In the genomic region with DNA sequence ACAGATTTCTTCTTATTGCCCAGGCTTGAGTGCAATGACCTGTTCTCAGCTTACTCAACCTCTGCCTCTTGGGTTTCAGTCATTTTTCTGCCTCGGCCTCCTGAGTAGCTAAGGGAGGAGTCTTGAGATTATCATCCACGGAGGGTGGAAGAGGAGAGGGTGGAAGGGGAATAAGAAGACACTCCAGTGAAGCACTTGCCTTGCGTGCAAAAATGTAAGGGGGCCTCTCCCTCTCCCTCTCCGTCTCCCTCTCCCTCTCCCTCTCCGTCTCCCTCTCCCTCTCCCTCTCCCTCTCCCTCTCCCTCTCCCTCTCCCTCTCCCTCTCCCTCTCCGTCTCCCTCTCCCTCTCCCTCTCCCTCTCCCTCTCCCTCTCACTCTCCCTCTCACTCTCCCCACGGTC, we compare ENCODE assay signal across 8 cellular contexts. TPM values are rescaled to one million over a fixed set of nuclear protein-coding genes. Genes with fewer than 3 reads are reported as not detected.
"Had no signal": no experiment of that assay in that cellular context is flagged by ENCODE, and none has a peak within 500 bp of the region (broad histone marks: within the 10 kb centered on the region; RNA-seq: fewer than 3 reads in every experiment).

No MANE protein-coding gene starts in this region.

RNA-seq across cellular contexts. Expression of gene CLEC18C, which starts 29.9 kb away (rescaled TPM):
- total RNA-seq: hepatocyte, left ventricle myocardium inferior, left ventricle myocardium superior, mesenteric fat pad, mesothelial cell of epicardium had no signal
- polyA plus RNA-seq: hepatocyte, immature natural killer cell, keratinocyte, mammary epithelial cell had no signal
